In genomic region chr4:174402470-174403176, GRCh38 we compare ENCODE assay signal across 28 cellular contexts.
DNase-seq lines count a peak whose midpoint lies in the region; ATAC-seq and TF ChIP-seq lines count a peak whose summit lies in the region.
"Had no signal": no experiment of that assay in that cellular context is flagged by ENCODE, and none has a peak within 500 bp of the region (broad histone marks: within the 10 kb centered on the region; RNA-seq: fewer than 3 reads in every experiment).

No MANE protein-coding gene starts in this region.

- H3K36me3 ChIP-seq in sigmoid colon (no peaks in the 10 kb centered on the region), gastrocnemius medialis (no peaks in the 10 kb centered on the region)
- H3K36me3 ChIP-seq: adrenal gland, cardiac muscle cell, esophagus muscularis mucosa, upper lobe of left lung had no signal

- TF ChIP-seq CTCF in WTC11 (IDR thresholded peaks at IDR 0.05) (no peak), sigmoid colon (IDR thresholded peaks at IDR 0.05) (no peak), gastrocnemius medialis (IDR thresholded peaks at IDR 0.05 in 4 of 5, conservative IDR thresholded peaks at IDR 0.05 in 1 of 5) (no peak)

- no peaks in the 10 kb centered on the region for H3K9me3 ChIP-seq in sigmoid colon
- no peaks in the 10 kb centered on the region for H3K9me3 ChIP-seq in gastrocnemius medialis
- H3K9me3 ChIP-seq: adrenal gland, esophagus muscularis mucosa, upper lobe of left lung had no signal

- no peak for TF ChIP-seq EP300 in sigmoid colon (IDR thresholded peaks at IDR 0.05)

- intact Hi-C loops in sigmoid colon (cut with DNase I) (no loop called here), gastrocnemius medialis (cut with DNase I; ENCODE audit: low total_unique reads) (no loop called here)

- no peak overlapping the region for H3K27ac Mint-ChIP-seq in activated naive CD8-positive, alpha-beta T cell treated with anti-CD3 and anti-CD28 coated beads, Interleukin-2, amount 50 U/mL, for 24 hours
- no peak overlapping the region for H3K27ac Mint-ChIP-seq in activated naive CD8-positive, alpha-beta T cell treated with anti-CD3 and anti-CD28 coated beads for 36 hours
- no peak overlapping the region for H3K27ac Mint-ChIP-seq in WTC11
- H3K27ac Mint-ChIP-seq: activated CD4-positive, alpha-beta T cell treated with anti-CD3 and anti-CD28 coated beads, Interleukin-2, amount 10 ng/mL, durations not matched to agents 24 days and 14 days; IgD-negative memory B cell; T-cell had no signal

- CTCF ChIA-PET in WTC11 (lab: Charles Lee), result no interaction called here

- ATAC-seq in activated naive CD8-positive, alpha-beta T cell treated with anti-CD3 and anti-CD28 coated beads, Interleukin-2, amount 50 U/mL, for 24 hours, result peak; percentile 10
- ATAC-seq in WTC11 (peak; percentile 69), HG03565 (IDR thresholded peaks at IDR 0.05; ENCODE audit: unreplicated experiment) (no peak), gastrocnemius medialis (no peak)
- ATAC-seq: left ventricle myocardium superior, right cardiac atrium, T-cell had no signal

- no peak for DNase-seq in activated naive CD8-positive, alpha-beta T cell treated with anti-CD3 and anti-CD28 coated beads, Interleukin-2, amount 50 U/mL, for 24 hours
- DNase-seq in activated naive CD8-positive, alpha-beta T cell treated with anti-CD3 and anti-CD28 coated beads for 36 hours, result no peak
- DNase-seq in WTC11 (ENCODE audit: low spot score), result no peak
- DNase-seq in iPS-NIHi7 (ENCODE audit: extremely low spot score), result peak; percentile 32
- DNase-seq in sigmoid colon, result no peak
- no peak for DNase-seq in AG08395 (ENCODE audit: low spot score)
- no peak for DNase-seq in gastrocnemius medialis
- DNase-seq: activated CD4-positive, alpha-beta T cell treated with anti-CD3 and anti-CD28 coated beads, Interleukin-2, amount 10 ng/mL, durations not matched to agents 24 days and 14 days; activated effector memory CD4-positive, alpha-beta T cell treated with Interleukin-2 at 50 U/mL for 16 hours; adrenal gland; C1 segment of cervical spinal cord; GF-D8; glutamatergic neuron; left ventricle myocardium superior; MV-4-11; NCI-H187; NCI-H345; occipital lobe; right cardiac atrium; Right ventricle myocardium superior; stimulated activated naive CD4-positive, alpha-beta T cell treated with Interleukin-2 at 50 U/mL for 16 hours; T-cell; upper lobe of left lung had no signal

- H3K9me3 Mint-ChIP-seq in activated naive CD8-positive, alpha-beta T cell treated with anti-CD3 and anti-CD28 coated beads, Interleukin-2, amount 50 U/mL, for 24 hours, result no peaks in the 10 kb centered on the region
- H3K9me3 Mint-ChIP-seq in activated naive CD8-positive, alpha-beta T cell treated with anti-CD3 and anti-CD28 coated beads for 36 hours, result no peaks in the 10 kb centered on the region
- no peaks in the 10 kb centered on the region for H3K9me3 Mint-ChIP-seq in WTC11
- H3K9me3 Mint-ChIP-seq: activated CD4-positive, alpha-beta T cell treated with anti-CD3 and anti-CD28 coated beads, Interleukin-2, amount 10 ng/mL, durations not matched to agents 24 days and 14 days had no signal

- WGBS in sigmoid colon, 2 donors, result 71 to 80% methylated on average over 3 of the region's 3 CpGs

- H3K4me1 ChIP-seq in sigmoid colon, result peaks cover 0 to 25% (median 9%) of the 10 kb centered on the region in 4 donors
- no peaks in the 10 kb centered on the region for H3K4me1 ChIP-seq in gastrocnemius medialis
- H3K4me1 ChIP-seq: adrenal gland had no signal

- POLR2A ChIA-PET in WTC11 (lab: Charles Lee), result no interaction called here

- no peak overlapping the region for H3K4me3 Mint-ChIP-seq in activated naive CD8-positive, alpha-beta T cell treated with anti-CD3 and anti-CD28 coated beads, Interleukin-2, amount 50 U/mL, for 24 hours
- H3K4me3 Mint-ChIP-seq in activated naive CD8-positive, alpha-beta T cell treated with anti-CD3 and anti-CD28 coated beads for 36 hours, result no peak overlapping the region
- H3K4me3 Mint-ChIP-seq in WTC11, result no peak overlapping the region
- H3K4me3 Mint-ChIP-seq: activated CD4-positive, alpha-beta T cell treated with anti-CD3 and anti-CD28 coated beads, Interleukin-2, amount 10 ng/mL, durations not matched to agents 24 days and 14 days; IgD-negative memory B cell; T-cell had no signal

- TF ChIP-seq POLR2A in sigmoid colon (IDR thresholded peaks at IDR 0.05) (no peak), gastrocnemius medialis (IDR thresholded peaks at IDR 0.05) (no peak)

- no peaks in the 10 kb centered on the region for H3K27me3 Mint-ChIP-seq in activated naive CD8-positive, alpha-beta T cell treated with anti-CD3 and anti-CD28 coated beads, Interleukin-2, amount 50 U/mL, for 24 hours
- no peaks in the 10 kb centered on the region for H3K27me3 Mint-ChIP-seq in activated naive CD8-positive, alpha-beta T cell treated with anti-CD3 and anti-CD28 coated beads for 36 hours
- peaks cover 5% of the 10 kb centered on the region; the same call in 1 of the 2 replicates for H3K27me3 Mint-ChIP-seq in WTC11 (ENCODE audit: low read depth)
- H3K27me3 Mint-ChIP-seq: IgD-negative memory B cell had no signal

- H3K27me3 ChIP-seq in sigmoid colon (no peaks in the 10 kb centered on the region), gastrocnemius medialis (no peaks in the 10 kb centered on the region)
- H3K27me3 ChIP-seq: adrenal gland, cardiac muscle cell, esophagus muscularis mucosa, upper lobe of left lung had no signal

- H3K27ac ChIP-seq in sigmoid colon, result no peak overlapping the region
- H3K27ac ChIP-seq in gastrocnemius medialis, result no peak overlapping the region
- H3K27ac ChIP-seq: adrenal gland, cardiac muscle cell, HL-60, upper lobe of left lung had no signal

- H3K4me3 ChIP-seq in sigmoid colon, result no peak overlapping the region
- H3K4me3 ChIP-seq in gastrocnemius medialis, result no peak overlapping the region
- H3K4me3 ChIP-seq: adrenal gland, cardiac muscle cell, esophagus muscularis mucosa, upper lobe of left lung had no signal

- in situ Hi-C loops in gastrocnemius medialis (cut with MboI; ENCODE audit: low sequenced_read_pairs in 4 of 4), result no loop called here

- peaks cover 2% of the 10 kb centered on the region for H3K4me1 Mint-ChIP-seq in activated naive CD8-positive, alpha-beta T cell treated with anti-CD3 and anti-CD28 coated beads, Interleukin-2, amount 50 U/mL, for 24 hours
- H3K4me1 Mint-ChIP-seq in activated naive CD8-positive, alpha-beta T cell treated with anti-CD3 and anti-CD28 coated beads for 36 hours, result no peaks in the 10 kb centered on the region
- H3K4me1 Mint-ChIP-seq in WTC11, result peaks cover 48% of the 10 kb centered on the region
- H3K4me1 Mint-ChIP-seq: activated CD4-positive, alpha-beta T cell treated with anti-CD3 and anti-CD28 coated beads, Interleukin-2, amount 10 ng/mL, durations not matched to agents 24 days and 14 days; IgD-negative memory B cell had no signal

- H3K36me3 Mint-ChIP-seq in activated naive CD8-positive, alpha-beta T cell treated with anti-CD3 and anti-CD28 coated beads, Interleukin-2, amount 50 U/mL, for 24 hours (ENCODE audit: low read depth), result no peaks in the 10 kb centered on the region
- H3K36me3 Mint-ChIP-seq in activated naive CD8-positive, alpha-beta T cell treated with anti-CD3 and anti-CD28 coated beads for 36 hours, result no peaks in the 10 kb centered on the region
- no peaks in the 10 kb centered on the region for H3K36me3 Mint-ChIP-seq in WTC11
- H3K36me3 Mint-ChIP-seq: IgD-negative memory B cell, T-cell had no signal

TF ChIP-seq in WTC11, 78 proteins besides CTCF, POLR2A, EP300 and RAD21 (continues in another document):
- TF ChIP-seq EMX1 (CRISPR knock-in tag; IDR thresholded peaks at IDR 0.05) (no peak), SMAD4 (CRISPR knock-in tag; IDR thresholded peaks at IDR 0.05) (no peak), ZNF138 (CRISPR knock-in tag; conservative IDR thresholded peaks at IDR 0.05) (no peak), NR2C2 (CRISPR knock-in tag; IDR thresholded peaks at IDR 0.05) (no peak), ATF1 (CRISPR knock-in tag; IDR thresholded peaks at IDR 0.05) (no peak), IRF2 (CRISPR knock-in tag; IDR thresholded peaks at IDR 0.05; ENCODE audit: borderline replicate concordance, low read depth) (no peak), FOXK1 (CRISPR knock-in tag; IDR thresholded peaks at IDR 0.05) (no peak)
- TF ChIP-seq, protein P1, sequence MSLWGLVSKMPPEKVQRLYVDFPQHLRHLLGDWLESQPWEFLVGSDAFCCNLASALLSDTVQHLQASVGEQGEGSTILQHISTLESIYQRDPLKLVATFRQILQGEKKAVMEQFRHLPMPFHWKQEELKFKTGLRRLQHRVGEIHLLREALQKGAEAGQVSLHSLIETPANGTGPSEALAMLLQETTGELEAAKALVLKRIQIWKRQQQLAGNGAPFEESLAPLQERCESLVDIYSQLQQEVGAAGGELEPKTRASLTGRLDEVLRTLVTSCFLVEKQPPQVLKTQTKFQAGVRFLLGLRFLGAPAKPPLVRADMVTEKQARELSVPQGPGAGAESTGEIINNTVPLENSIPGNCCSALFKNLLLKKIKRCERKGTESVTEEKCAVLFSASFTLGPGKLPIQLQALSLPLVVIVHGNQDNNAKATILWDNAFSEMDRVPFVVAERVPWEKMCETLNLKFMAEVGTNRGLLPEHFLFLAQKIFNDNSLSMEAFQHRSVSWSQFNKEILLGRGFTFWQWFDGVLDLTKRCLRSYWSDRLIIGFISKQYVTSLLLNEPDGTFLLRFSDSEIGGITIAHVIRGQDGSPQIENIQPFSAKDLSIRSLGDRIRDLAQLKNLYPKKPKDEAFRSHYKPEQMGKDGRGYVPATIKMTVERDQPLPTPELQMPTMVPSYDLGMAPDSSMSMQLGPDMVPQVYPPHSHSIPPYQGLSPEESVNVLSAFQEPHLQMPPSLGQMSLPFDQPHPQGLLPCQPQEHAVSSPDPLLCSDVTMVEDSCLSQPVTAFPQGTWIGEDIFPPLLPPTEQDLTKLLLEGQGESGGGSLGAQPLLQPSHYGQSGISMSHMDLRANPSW (CRISPR knock-in tag; conservative IDR thresholded peaks at IDR 0.05; ENCODE audit: low read depth), result no peak
- TF ChIP-seq, protein P2, sequence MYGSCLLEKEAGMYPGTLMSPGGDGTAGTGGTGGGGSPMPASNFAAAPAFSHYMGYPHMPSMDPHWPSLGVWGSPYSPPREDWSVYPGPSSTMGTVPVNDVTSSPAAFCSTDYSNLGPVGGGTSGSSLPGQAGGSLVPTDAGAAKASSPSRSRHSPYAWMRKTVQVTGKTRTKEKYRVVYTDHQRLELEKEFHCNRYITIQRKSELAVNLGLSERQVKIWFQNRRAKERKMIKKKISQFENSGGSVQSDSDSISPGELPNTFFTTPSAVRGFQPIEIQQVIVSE (CRISPR knock-in tag; IDR thresholded peaks at IDR 0.05; ENCODE audit: borderline replicate concordance), result no peak
- TF ChIP-seq, protein P3, sequence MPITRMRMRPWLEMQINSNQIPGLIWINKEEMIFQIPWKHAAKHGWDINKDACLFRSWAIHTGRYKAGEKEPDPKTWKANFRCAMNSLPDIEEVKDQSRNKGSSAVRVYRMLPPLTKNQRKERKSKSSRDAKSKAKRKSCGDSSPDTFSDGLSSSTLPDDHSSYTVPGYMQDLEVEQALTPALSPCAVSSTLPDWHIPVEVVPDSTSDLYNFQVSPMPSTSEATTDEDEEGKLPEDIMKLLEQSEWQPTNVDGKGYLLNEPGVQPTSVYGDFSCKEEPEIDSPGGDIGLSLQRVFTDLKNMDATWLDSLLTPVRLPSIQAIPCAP (CRISPR knock-in tag; IDR thresholded peaks at IDR 0.05), result no peak

Comparison
In these comparisons a context has a peak if more than half of its experiments do, and no peak if none do; other contexts are left out.
1. ATAC-seq: peak in activated naive CD8-positive, alpha-beta T cell treated with anti-CD3 and anti-CD28 coated beads, Interleukin-2, amount 50 U/mL, for 24 hours (single experiment) and WTC11 (single experiment); none in HG03565 (single experiment) and gastrocnemius medialis (0 of 2).